16 cellular contexts compared by ENCODE assay signal in genomic region chr17:9220466-9221230, GRCh38.
"Had no signal": no experiment of that assay in that cellular context is flagged by ENCODE, and none has a peak within 500 bp of the region (broad histone marks: within the 10 kb centered on the region; RNA-seq: fewer than 3 reads in every experiment).

No MANE protein-coding gene starts in this region.

- H3K4me3 ChIP-seq: gastrocnemius medialis, left ventricle myocardium inferior, mucosa of descending colon, psoas muscle, thoracic aorta had no signal

- H3K4me1 Mint-ChIP-seq: activated naive CD8-positive, alpha-beta T cell treated with anti-CD3 and anti-CD28 coated beads, Interleukin-2, amount 10 ng/mL, durations not matched to agents 7 days and 5 days; central memory CD8-positive, alpha-beta T cell; naive thymus-derived CD8-positive, alpha-beta T cell; stimulated activated effector memory CD8-positive, alpha-beta T cell treated with anti-CD3 and anti-CD28 coated beads, Interleukin-12 subunit alpha, Interleukin-12 subunit beta, amount 100 ng/mL, for 72 hours had no signal

- H3K27me3 ChIP-seq: brain microvascular endothelial cell, gastrocnemius medialis had no signal

- H3K27ac Mint-ChIP-seq: activated naive CD8-positive, alpha-beta T cell treated with anti-CD3 and anti-CD28 coated beads, Interleukin-2, amount 10 ng/mL, durations not matched to agents 7 days and 5 days; effector memory CD8-positive, alpha-beta T cell; naive thymus-derived CD8-positive, alpha-beta T cell; stimulated activated effector memory CD8-positive, alpha-beta T cell treated with anti-CD3 and anti-CD28 coated beads, Interleukin-12 subunit alpha, Interleukin-12 subunit beta, amount 100 ng/mL, for 72 hours had no signal

- H3K27me3 Mint-ChIP-seq: activated naive CD8-positive, alpha-beta T cell treated with anti-CD3 and anti-CD28 coated beads, Interleukin-2, amount 10 ng/mL, durations not matched to agents 7 days and 5 days had no signal

- H3K4me3 Mint-ChIP-seq: activated naive CD8-positive, alpha-beta T cell treated with anti-CD3 and anti-CD28 coated beads, Interleukin-2, amount 10 ng/mL, durations not matched to agents 7 days and 5 days; central memory CD8-positive, alpha-beta T cell; effector memory CD8-positive, alpha-beta T cell; naive thymus-derived CD8-positive, alpha-beta T cell; stimulated activated effector memory CD8-positive, alpha-beta T cell treated with anti-CD3 and anti-CD28 coated beads, Interleukin-12 subunit alpha, Interleukin-12 subunit beta, amount 100 ng/mL, for 72 hours had no signal

- H3K4me1 ChIP-seq: psoas muscle had no signal

- H3K36me3 Mint-ChIP-seq: stimulated activated effector memory CD8-positive, alpha-beta T cell treated with anti-CD3 and anti-CD28 coated beads, Interleukin-12 subunit alpha, Interleukin-12 subunit beta, amount 100 ng/mL, for 72 hours had no signal

- H3K36me3 ChIP-seq: brain microvascular endothelial cell, gastrocnemius medialis, left ventricle myocardium inferior had no signal

- DNase-seq: activated CD4-positive, alpha-beta T cell treated with anti-CD3 and anti-CD28 coated beads, Interleukin-2, amount 50 U/mL, for 1 hour; activated CD8-positive, alpha-beta memory T cell treated with anti-CD3 and anti-CD28 coated beads for 24 hours; activated gamma-delta T cell treated with Interleukin-2 at 50 U/mL for 16 hours; activated naive CD8-positive, alpha-beta T cell treated with anti-CD3 and anti-CD28 coated beads, Interleukin-2, amount 10 ng/mL, durations not matched to agents 7 days and 5 days; brain microvascular endothelial cell; effector memory CD8-positive, alpha-beta T cell; left ventricle myocardium inferior; occipital lobe had no signal

- H3K27ac ChIP-seq: brain microvascular endothelial cell, epithelial cell of prostate, gastrocnemius medialis, left ventricle myocardium inferior, psoas muscle had no signal
